ENCODE assay signal across 23 cellular contexts in genomic region chr15:41350057-41350717, GRCh38. TPM values are rescaled to one million over a fixed set of nuclear protein-coding genes. Genes with fewer than 3 reads are reported as not detected.
"Had no signal": no experiment of that assay in that cellular context is flagged by ENCODE, and none has a peak within 500 bp of the region (broad histone marks: within the 10 kb centered on the region; RNA-seq: fewer than 3 reads in every experiment).

No MANE protein-coding gene starts in this region.

- H3K27me3 ChIP-seq: gastroesophageal sphincter, neutrophil, right atrium auricular region, spleen, tibial nerve had no signal

- ATAC-seq: gastroesophageal sphincter, left cardiac atrium, left ventricle myocardium superior had no signal

- H3K4me3 ChIP-seq: gastroesophageal sphincter, prostate gland, right atrium auricular region, spleen, tibial nerve had no signal

- H3K27ac ChIP-seq: gastroesophageal sphincter, neutrophil, prostate gland, right atrium auricular region, spleen, tibial nerve, VCaP had no signal

- H3K9me3 ChIP-seq: gastroesophageal sphincter, neutrophil, prostate gland, right atrium auricular region, spleen, tibial nerve had no signal

- H3K36me3 ChIP-seq: gastroesophageal sphincter, prostate gland, right atrium auricular region, tibial nerve had no signal

- H3K4me1 ChIP-seq: prostate gland, right atrium auricular region, spleen, tibial nerve had no signal

- DNase-seq: activated CD4-positive, alpha-beta T cell treated with anti-CD3 and anti-CD28 coated beads for 4 hours; activated CD4-positive, alpha-beta T cell treated with anti-CD3 and anti-CD28 coated beads, Interleukin-2, amount 50 U/mL, for 4 hours; activated CD8-positive, alpha-beta memory T cell treated with anti-CD3 and anti-CD28 coated beads for 24 hours; activated effector memory CD4-positive, alpha-beta T cell treated with Interleukin-2 at 50 U/mL for 16 hours; activated naive CD4-positive, alpha-beta T cell treated with anti-CD3 and anti-CD28 coated beads for 36 hours; activated naive CD8-positive, alpha-beta T cell treated with anti-CD3 and anti-CD28 coated beads for 36 hours; amniotic stem cell; effector CD8-positive, alpha-beta T cell; hippocampal formation; left cardiac atrium; left ventricle myocardium superior; naive B cell; nephron progenitor cell; spleen; stimulated activated naive CD4-positive, alpha-beta T cell; T-helper 9 cell had no signal

RNA-seq across cellular contexts. Expression of gene OIP5, which starts 17.8 kb away (rescaled TPM):
- total RNA-seq: left ventricle myocardium superior, ureter had no signal
